Comparison of ENCODE assay signal across 2 cellular contexts in genomic region chr17:61809816-61810392, GRCh38.
TF ChIP-seq lines count a peak whose summit lies in the region.

No MANE protein-coding gene starts in this region.

TF ChIP-seq in GM12878, 131 proteins besides CTCF, POLR2A, EP300 and RAD21:
- TF ChIP-seq RUNX3 (IDR thresholded peaks at IDR 0.05; ENCODE audit: low read length), result peak; percentile 15; the same call in 1 of the 2 replicates
- no peak for TF ChIP-seq RAD51 (IDR thresholded peaks at IDR 0.05)
- no peak for TF ChIP-seq SKIL (IDR thresholded peaks at IDR 0.05; ENCODE audit: low read depth, poor library complexity, severe bottlenecking)
- TF ChIP-seq HSF1 (IDR thresholded peaks at IDR 0.05; ENCODE audit: low read depth, low read length), result no peak
- peak; percentile 78 for TF ChIP-seq NFXL1 (IDR thresholded peaks at IDR 0.05; ENCODE audit: borderline replicate concordance)
- TF ChIP-seq YBX1 (IDR thresholded peaks at IDR 0.05), result no peak

TF ChIP-seq in GM23338, 12 proteins besides CTCF, POLR2A, EP300 and RAD21:
- TF ChIP-seq EZH2phosphoT487 (IDR thresholded peaks at IDR 0.05; ENCODE audit: unreplicated experiment), result no peak
- no peak for TF ChIP-seq STAT1 (IDR thresholded peaks at IDR 0.05; ENCODE audit: unreplicated experiment)
- TF ChIP-seq NANOG (IDR thresholded peaks at IDR 0.05; ENCODE audit: borderline replicate concordance), result no peak
- TF ChIP-seq JUNB (IDR thresholded peaks at IDR 0.05; ENCODE audit: unreplicated experiment), result no peak
- no peak for TF ChIP-seq ETS1 (IDR thresholded peaks at IDR 0.05)
